In the genomic region with DNA sequence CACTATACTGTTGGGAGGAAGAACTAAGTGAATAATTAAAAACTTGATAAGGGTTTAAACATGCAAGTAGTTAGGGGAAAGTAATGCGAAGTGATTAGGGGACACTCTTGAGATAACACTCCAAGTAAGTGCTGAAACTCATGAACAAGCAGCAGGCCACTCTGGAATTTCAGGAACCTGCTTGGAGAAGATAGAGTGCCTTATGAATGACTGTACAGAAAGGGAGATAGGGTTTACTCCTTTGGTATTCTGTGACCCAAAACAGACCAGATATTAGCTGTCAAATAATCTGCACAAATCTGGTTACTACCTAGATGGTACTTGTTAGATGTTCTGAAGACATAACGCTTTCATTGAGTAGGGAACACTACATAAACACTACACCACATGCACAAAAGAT, we compare ENCODE assay signal across 20 cellular contexts.
DNase-seq lines count a peak whose midpoint lies in the region; ATAC-seq, FAIRE-seq and TF ChIP-seq lines count a peak whose summit lies in the region.
"Had no signal": no experiment of that assay in that cellular context is flagged by ENCODE, and none has a peak within 500 bp of the region (broad histone marks: within the 10 kb centered on the region; RNA-seq: fewer than 3 reads in every experiment).

No MANE protein-coding gene starts in this region.

- H3K27ac ChIP-seq in SK-N-SH (ENCODE audit: low read depth in 2 of 2, low read length in 1 of 2): no peak overlapping the region
- H3K27ac ChIP-seq: A549; BLaER1 treated with 17β-estradiol and CSF1 and Interleukin-3, amounts not matched to agents 10 nM and 100 nM; PC-9; SJCRH30 had no signal

- H3K79me2 ChIP-seq in SK-N-SH (ENCODE audit: insufficient read depth): no peaks in the 10 kb centered on the region

- H3K27me3 ChIP-seq in Caco-2 (replicated peaks; ENCODE audit: control insufficient read depth, insufficient read depth, low read length) (no peaks in the 10 kb centered on the region), SK-N-SH (ENCODE audit: insufficient read depth) (no peaks in the 10 kb centered on the region)
- H3K27me3 ChIP-seq: BLaER1 treated with 17β-estradiol and CSF1 and Interleukin-3, amounts not matched to agents 10 nM and 100 nM; MG63; SJCRH30 had no signal

- TF ChIP-seq POLR2A in GM12891 (IDR thresholded peaks at IDR 0.05; ENCODE audit: low read depth, low read length): no peak

- BruUV-seq in Caco-2 (replicated peaks; lab: Mats Ljungman, UMichigan): no TSS peak

- H3K9me2 ChIP-seq in SK-N-SH: no peaks in the 10 kb centered on the region

- POLR2A ChIA-PET in Caco-2 (lab: Charles Lee) (no interaction called here), SK-N-SH (lab: Yijun Ruan, JAX) (no interaction called here)

- intact Hi-C loops in Caco-2 (cut with micrococcal nuclease; ENCODE audit: unreplicated experiment): no loop called here

- DNase-seq in Caco-2: peak in 1 of 2 experiments; percentile 55
- DNase-seq in SK-N-SH: no peak
- DNase-seq in islet precursor cell: peak; percentile 75
- no peak for DNase-seq in mesothelial cell of epicardium (ENCODE audit: low spot score in 2 of 2, unreplicated experiment in 2 of 2)
- DNase-seq in HuH-7.5 (ENCODE audit: low spot score): no peak
- DNase-seq in ACHN: no peak
- DNase-seq in GM12891 (ENCODE audit: insufficient read length, low spot score): no peak
- DNase-seq: CD8-positive, alpha-beta T cell; H7; Kasumi-1; MG63; NCI-H1092; NCI-H1436 treated with DMSO at 0.1 percent for 48 hours; NCI-H2029; NCI-H526; PC-9; SJCRH30 had no signal

- H3K4me3 Mint-ChIP-seq in Caco-2 (ENCODE audit: unreplicated experiment): no peak overlapping the region
- H3K4me3 Mint-ChIP-seq in mesothelial cell of epicardium: no peak overlapping the region
- H3K4me3 Mint-ChIP-seq: CD8-positive, alpha-beta T cell had no signal

- TF ChIP-seq CTCF in Caco-2 (IDR thresholded peaks at IDR 0.05; ENCODE audit: insufficient read depth in 1 of 2, low read depth in 1 of 2, low read length in 1 of 2, severe bottlenecking in 1 of 2, unreplicated experiment in 1 of 2) (no peak), SK-N-SH (IDR thresholded peaks at IDR 0.05) (no peak), mesothelial cell of epicardium (IDR thresholded peaks at IDR 0.05; ENCODE audit: unreplicated experiment) (no peak)

- no peaks in the 10 kb centered on the region for H3K36me3 ChIP-seq in Caco-2 (ENCODE audit: control insufficient read depth, insufficient read depth, low read length)
- H3K36me3 ChIP-seq in SK-N-SH (replicated peaks in 1 of 2; ENCODE audit: control insufficient read depth in 1 of 2, insufficient read depth in 2 of 2, low read length in 1 of 2): no peaks in the 10 kb centered on the region
- H3K36me3 ChIP-seq: MG63, SJCRH30 had no signal

- in situ Hi-C loops in ACHN (cut with HindIII; ENCODE audit: low pct_ligation_motif_present, low pct_unique_long_range_greater_than_20kb, low sequenced_read_pairs): no loop called here

- H3K4me3 ChIP-seq in Caco-2 (ENCODE audit: low read depth, low read length): no peak overlapping the region
- no peak overlapping the region for H3K4me3 ChIP-seq in SK-N-SH (ENCODE audit: low read depth in 2 of 2, low read length in 1 of 2)
- H3K4me3 ChIP-seq: A549; BLaER1 treated with 17β-estradiol and CSF1 and Interleukin-3, amounts not matched to agents 10 nM and 100 nM; MG63; PC-9; SJCRH30 had no signal

- no peak for TF ChIP-seq RAD21 in SK-N-SH (IDR thresholded peaks at IDR 0.05; ENCODE audit: low read length)

- 97% methylated on average over 2 of the region's 2 CpGs for WGBS in SK-N-SH (ENCODE audit: low lambda C conversion rate)

- no peaks in the 10 kb centered on the region for H3K9me3 Mint-ChIP-seq in Caco-2 (ENCODE audit: unreplicated experiment)
- no peaks in the 10 kb centered on the region for H3K9me3 Mint-ChIP-seq in mesothelial cell of epicardium
- H3K9me3 Mint-ChIP-seq: CD8-positive, alpha-beta T cell had no signal

- H3K9me3 ChIP-seq in Caco-2: no peaks in the 10 kb centered on the region
- no peaks in the 10 kb centered on the region for H3K9me3 ChIP-seq in SK-N-SH
- H3K9me3 ChIP-seq: A549; BLaER1 treated with 17β-estradiol and CSF1 and Interleukin-3, amounts not matched to agents 10 nM and 100 nM; MG63; SJCRH30 had no signal

- H3F3A ChIP-seq in SK-N-SH (replicated peaks; ENCODE audit: insufficient read depth): peaks cover 5% of the 10 kb centered on the region

- H2AFZ ChIP-seq in SK-N-SH (ENCODE audit: low read depth): no peak overlapping the region
- H2AFZ ChIP-seq: PC-9 had no signal

- ATAC-seq in GM19324 (IDR thresholded peaks at IDR 0.05; ENCODE audit: low FRiP score, unreplicated experiment): no peak
- ATAC-seq: A549; CD8-positive, alpha-beta T cell had no signal

- no peak overlapping the region for H3K4me2 ChIP-seq in SK-N-SH
- H3K4me2 ChIP-seq: A549; BLaER1 treated with 17β-estradiol and CSF1 and Interleukin-3, amounts not matched to agents 10 nM and 100 nM; PC-9 had no signal

- H3K9ac ChIP-seq in SK-N-SH: no peak overlapping the region
- H3K9ac ChIP-seq: BLaER1 treated with 17β-estradiol and CSF1 and Interleukin-3, amounts not matched to agents 10 nM and 100 nM had no signal

- CTCF ChIA-PET in Caco-2 (lab: Charles Lee) (no interaction called here), SK-N-SH (lab: Yijun Ruan, JAX) (interaction anchor here (1.0 to 3.2 kb wide), 4 partner anchors 124 to 159 kb away, joined by 3 to 16 read pairs (median 4); no protein-coding TSS in a partner anchor)

- TF ChIP-seq EP300 in SK-N-SH (IDR thresholded peaks at IDR 0.05; ENCODE audit: borderline replicate concordance in 1 of 2, low read depth in 1 of 2, low read length in 1 of 2): no peak

- H3K4me1 Mint-ChIP-seq in Caco-2 (ENCODE audit: low read depth, unreplicated experiment): peaks cover 37% of the 10 kb centered on the region
- H3K4me1 Mint-ChIP-seq in mesothelial cell of epicardium: peaks cover 66% of the 10 kb centered on the region

- no peaks in the 10 kb centered on the region for H3K36me3 Mint-ChIP-seq in Caco-2 (ENCODE audit: insufficient read depth, unreplicated experiment)
- H3K36me3 Mint-ChIP-seq in mesothelial cell of epicardium: no peaks in the 10 kb centered on the region
- H3K36me3 Mint-ChIP-seq: CD8-positive, alpha-beta T cell had no signal

- H3K27me3 Mint-ChIP-seq in Caco-2 (ENCODE audit: insufficient read depth, unreplicated experiment): no peaks in the 10 kb centered on the region
- H3K27me3 Mint-ChIP-seq in mesothelial cell of epicardium (ENCODE audit: low read depth): no peaks in the 10 kb centered on the region

- H3K27ac Mint-ChIP-seq in Caco-2 (ENCODE audit: unreplicated experiment): peak overlapping the region; percentile 53
- H3K27ac Mint-ChIP-seq in mesothelial cell of epicardium: peak overlapping the region; percentile 74
- H3K27ac Mint-ChIP-seq: CD8-positive, alpha-beta T cell had no signal

- H3K4me1 ChIP-seq in Caco-2: peaks cover 77% of the 10 kb centered on the region
- peaks cover 0 to 14% of the 10 kb centered on the region in 2 experiments; a peak in 2 of 4 replicates for H3K4me1 ChIP-seq in SK-N-SH (ENCODE audit: control insufficient read depth in 1 of 2, insufficient read depth in 2 of 2, low read depth in 1 of 2, low read length in 1 of 2)
- H3K4me1 ChIP-seq: BLaER1 treated with 17β-estradiol and CSF1 and Interleukin-3, amounts not matched to agents 10 nM and 100 nM; SJCRH30 had no signal

- H4K20me1 ChIP-seq in SK-N-SH (ENCODE audit: insufficient read depth): no peaks in the 10 kb centered on the region

- FAIRE-seq in GM12891 (lab: Jason Lieb, UNC): no peak
- FAIRE-seq: A549 had no signal

TF ChIP-seq in SK-N-SH, 30 proteins besides CTCF, POLR2A, EP300 and RAD21:
- TF ChIP-seq TCF12 (IDR thresholded peaks at IDR 0.05) (peak; percentile 36), TAF1 (IDR thresholded peaks at IDR 0.05; ENCODE audit: borderline replicate concordance, low read depth, low read length) (no peak)
- TF ChIP-seq, protein P1, sequence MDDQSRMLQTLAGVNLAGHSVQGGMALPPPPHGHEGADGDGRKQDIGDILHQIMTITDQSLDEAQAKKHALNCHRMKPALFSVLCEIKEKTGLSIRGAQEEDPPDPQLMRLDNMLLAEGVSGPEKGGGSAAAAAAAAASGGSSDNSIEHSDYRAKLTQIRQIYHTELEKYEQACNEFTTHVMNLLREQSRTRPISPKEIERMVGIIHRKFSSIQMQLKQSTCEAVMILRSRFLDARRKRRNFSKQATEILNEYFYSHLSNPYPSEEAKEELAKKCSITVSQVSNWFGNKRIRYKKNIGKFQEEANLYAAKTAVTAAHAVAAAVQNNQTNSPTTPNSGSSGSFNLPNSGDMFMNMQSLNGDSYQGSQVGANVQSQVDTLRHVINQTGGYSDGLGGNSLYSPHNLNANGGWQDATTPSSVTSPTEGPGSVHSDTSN (IDR thresholded peaks at IDR 0.05): 0 out of 2 replicates have a peak, but pooled peaks have one; percentile 10

TF ChIP-seq in GM12891, 5 proteins besides CTCF, POLR2A, EP300 and RAD21:
- TF ChIP-seq SPI1 (IDR thresholded peaks at IDR 0.05; ENCODE audit: low read depth, low read length) (no peak), POLR2AphosphoS5 (IDR thresholded peaks at IDR 0.05; ENCODE audit: low read depth, low read length) (no peak), PAX5 (IDR thresholded peaks at IDR 0.05; ENCODE audit: insufficient read depth, low read length, severe bottlenecking) (no peak), POU2F2 (IDR thresholded peaks at IDR 0.05; ENCODE audit: low read depth, low read length) (no peak), TAF1 (IDR thresholded peaks at IDR 0.05; ENCODE audit: low read depth, low read length) (no peak)
